Comparison of ENCODE assay signal across 9 cellular contexts in the genomic region with DNA sequence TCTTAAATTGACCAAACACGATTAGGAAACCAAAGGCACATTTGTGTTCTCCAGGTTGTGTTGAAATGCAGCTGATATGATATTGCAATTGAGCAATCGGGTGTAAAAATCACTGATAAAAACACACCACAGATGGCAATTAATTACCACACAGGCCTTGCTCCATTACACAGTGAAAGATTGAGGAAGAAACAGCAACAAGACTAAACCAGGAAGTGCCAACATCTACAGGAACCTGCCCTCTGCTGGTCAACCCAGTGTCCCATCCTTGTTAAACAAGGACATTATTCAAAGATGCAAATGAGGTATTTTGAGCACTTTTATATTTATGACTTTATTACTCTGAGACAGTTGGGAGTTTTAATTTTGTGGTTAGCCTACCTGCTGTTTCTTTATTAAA.
DNase-seq lines count a peak whose midpoint lies in the region; ATAC-seq, FAIRE-seq and TF ChIP-seq lines count a peak whose summit lies in the region.
"Had no signal": no experiment of that assay in that cellular context is flagged by ENCODE, and none has a peak within 500 bp of the region (broad histone marks: within the 10 kb centered on the region; RNA-seq: fewer than 3 reads in every experiment).

No MANE protein-coding gene starts in this region.

- 77% methylated on average over 2 of the region's 2 CpGs for WGBS in liver
- 14% methylated on average over 2 of the region's 2 CpGs for WGBS in HepG2 (ENCODE audit: low lambda C conversion rate)

- intact Hi-C loops in HepG2 (cut with micrococcal nuclease; ENCODE audit: unreplicated experiment), result no loop called here

- H3K4me3 ChIP-seq in liver (ENCODE audit: low read depth in 1 of 3, low read length in 3 of 3) (no peak overlapping the region), HepG2 (replicated peaks in 1 of 3; ENCODE audit: insufficient read depth in 1 of 3, low read depth in 2 of 3, low read length in 3 of 3) (no peak overlapping the region), OCI-LY1 (ENCODE audit: low read depth, low read length, poor library complexity, severe bottlenecking) (no peak overlapping the region), fibroblast of pulmonary artery (replicated peaks; ENCODE audit: low read depth, low read length) (no peak overlapping the region)
- H3K4me3 ChIP-seq: skin epidermis had no signal

- TF ChIP-seq POLR2A in HepG2 (IDR thresholded peaks at IDR 0.05; ENCODE audit: insufficient read depth in 1 of 2, low read depth in 2 of 2, low read length in 2 of 2), result no peak

- no peak for DNase-seq in HepG2 (ENCODE audit: low spot score)
- DNase-seq in fibroblast of pulmonary artery (ENCODE audit: low read depth), result peak; percentile 56
- no peak for DNase-seq in type B pancreatic cell (ENCODE audit: extremely low spot score, unreplicated experiment)
- no peak for DNase-seq in DMS79 treated with DMSO at 0.1 percent for 48 hours (lab: John Stamatoyannopoulos, UW)
- DNase-seq in central memory CD4-positive, alpha-beta T cell, result no peak

- H3K27me3 Mint-ChIP-seq in type B pancreatic cell, result no peaks in the 10 kb centered on the region

- TF ChIP-seq RAD21 in liver (IDR thresholded peaks at IDR 0.05) (peak; percentile 43 to 67), HepG2 (CRISPR knock-in tag; IDR thresholded peaks at IDR 0.05) (no peak)

- H3K36me3 Mint-ChIP-seq in type B pancreatic cell, result no peaks in the 10 kb centered on the region

- CTCF ChIA-PET in HepG2 (lab: Yijun Ruan, JAX; ENCODE audit: low intra/inter-chr PET ratio, low total read pairs), result no interaction called here

- H3K4me3 Mint-ChIP-seq in type B pancreatic cell, result no peak overlapping the region

- TF ChIP-seq EP300 in HepG2 (IDR thresholded peaks at IDR 0.05; ENCODE audit: low read depth in 2 of 2, low read length in 2 of 2) (no peak), HepG2 (CRISPR knock-in tag; IDR thresholded peaks at IDR 0.05; ENCODE audit: borderline replicate concordance) (no peak)

- H3K9me3 ChIP-seq in liver (ENCODE audit: control insufficient read depth in 4 of 4, low read length in 3 of 4), result no peaks in the 10 kb centered on the region
- peaks cover 93% of the 10 kb centered on the region for H3K9me3 ChIP-seq in HepG2 (ENCODE audit: low read length)
- no peaks in the 10 kb centered on the region for H3K9me3 ChIP-seq in OCI-LY1 (ENCODE audit: low read length)

- TF ChIP-seq CTCF in liver (IDR thresholded peaks at IDR 0.05; ENCODE audit: low read depth, low read length, missing input control) (peak; percentile 35), HepG2 (CRISPR knock-in tag; IDR thresholded peaks at IDR 0.05) (no peak), OCI-LY1 (IDR thresholded peaks at IDR 0.05; ENCODE audit: low read length) (peak; percentile 69), fibroblast of pulmonary artery (IDR thresholded peaks at IDR 0.05; ENCODE audit: low read length, missing control alignments) (peak; percentile 58), type B pancreatic cell (conservative IDR thresholded peaks at IDR 0.05) (peak; percentile 67)

- H3K27ac Mint-ChIP-seq in type B pancreatic cell, result no peak overlapping the region

- H3K79me2 ChIP-seq in HepG2 (ENCODE audit: insufficient read depth, low read length), result no peaks in the 10 kb centered on the region
- no peaks in the 10 kb centered on the region for H3K79me2 ChIP-seq in OCI-LY1 (ENCODE audit: insufficient read depth, low read length)

- no peaks in the 10 kb centered on the region for H3K4me1 Mint-ChIP-seq in type B pancreatic cell (ENCODE audit: unreplicated experiment)

- no peaks in the 10 kb centered on the region for H3K9me2 ChIP-seq in OCI-LY1 (ENCODE audit: low read depth, low read length)

- no peak overlapping the region for H3K27ac ChIP-seq in liver (ENCODE audit: low read depth in 1 of 2, low read length in 2 of 2)
- no peak overlapping the region for H3K27ac ChIP-seq in HepG2 (ENCODE audit: extremely low read length, insufficient read depth, low read length)
- no peak overlapping the region for H3K27ac ChIP-seq in OCI-LY1 (ENCODE audit: low read depth, low read length, poor library complexity, severe bottlenecking)
- H3K27ac ChIP-seq: skin epidermis had no signal

- H2AFZ ChIP-seq in HepG2 (ENCODE audit: low read length) (no peak overlapping the region), OCI-LY1 (ENCODE audit: low read length) (peak overlapping the region; percentile 96; the same call in 1 of the 2 replicates)

- no peaks in the 10 kb centered on the region for H3K27me3 ChIP-seq in liver (ENCODE audit: control insufficient read depth in 4 of 4, insufficient read depth in 4 of 4, low read length in 3 of 4)
- H3K27me3 ChIP-seq in HepG2 (ENCODE audit: control insufficient read depth in 1 of 2, insufficient read depth in 2 of 2, low read length in 2 of 2), result no peaks in the 10 kb centered on the region
- no peaks in the 10 kb centered on the region for H3K27me3 ChIP-seq in OCI-LY1 (ENCODE audit: insufficient read depth, low read length)

- H3K4me2 ChIP-seq in HepG2 (ENCODE audit: low read depth, low read length), result no peak overlapping the region
- H3K4me2 ChIP-seq in OCI-LY1 (ENCODE audit: low read length), result no peak overlapping the region

- H3K9me3 Mint-ChIP-seq in type B pancreatic cell, result no peaks in the 10 kb centered on the region

- H4K20me1 ChIP-seq in HepG2 (ENCODE audit: insufficient read depth, low read length) (no peaks in the 10 kb centered on the region), OCI-LY1 (ENCODE audit: insufficient read depth, low read length) (no peaks in the 10 kb centered on the region)

- no peak overlapping the region for H3K9ac ChIP-seq in liver (ENCODE audit: low read depth in 1 of 2, low read length in 2 of 2)
- H3K9ac ChIP-seq in HepG2 (ENCODE audit: insufficient read depth, low read depth, low read length), result no peak overlapping the region
- no peak overlapping the region for H3K9ac ChIP-seq in OCI-LY1 (ENCODE audit: low read length)

- H3K36me3 ChIP-seq in liver (ENCODE audit: control insufficient read depth in 4 of 4, insufficient read depth in 3 of 4, low read depth in 1 of 4, low read length in 3 of 4) (no peaks in the 10 kb centered on the region), HepG2 (replicated peaks in 1 of 2; ENCODE audit: control insufficient read depth in 1 of 2, insufficient read depth in 2 of 2, low read length in 2 of 2) (no peaks in the 10 kb centered on the region), OCI-LY1 (ENCODE audit: insufficient read depth, low read length) (no peaks in the 10 kb centered on the region)

- BruUV-seq in HepG2 (replicated peaks; lab: Mats Ljungman, UMichigan), result no TSS peak

- H3K4me1 ChIP-seq in liver (ENCODE audit: control insufficient read depth in 4 of 4, insufficient read depth in 4 of 4, low read length in 3 of 4), result no peaks in the 10 kb centered on the region
- no peaks in the 10 kb centered on the region for H3K4me1 ChIP-seq in HepG2 (ENCODE audit: insufficient read depth, low read length)
- no peaks in the 10 kb centered on the region for H3K4me1 ChIP-seq in OCI-LY1 (ENCODE audit: insufficient read depth, low read length, severe bottlenecking)

- POLR2A ChIA-PET in HepG2 (lab: Yijun Ruan, JAX), result no interaction called here

- H3F3A ChIP-seq in OCI-LY1 (ENCODE audit: insufficient read depth, low read length), result no peaks in the 10 kb centered on the region

- ATAC-seq in HepG2, result no peak
- no peak for ATAC-seq in GM19395 (IDR thresholded peaks at IDR 0.05; ENCODE audit: unreplicated experiment)

- in situ Hi-C loops in HepG2 (cut with HindIII; ENCODE audit: extremely low pct_ligation_motif_present, low pct_unique_long_range_greater_than_20kb), result no loop called here

- no peak for FAIRE-seq in HepG2 (lab: Jason Lieb, UNC)

TF ChIP-seq in liver, 16 proteins besides CTCF, POLR2A, EP300 and RAD21 (continues in another document):
- TF ChIP-seq HNF4A (conservative IDR thresholded peaks at IDR 0.05) (no peak), SP1 (IDR thresholded peaks at IDR 0.05) (no peak), YY1 (IDR thresholded peaks at IDR 0.05) (no peak), RXRA (IDR thresholded peaks at IDR 0.05) (no peak), EGR1 (IDR thresholded peaks at IDR 0.05; ENCODE audit: low read depth in 2 of 2) (no peak), HNF4G (IDR thresholded peaks at IDR 0.05) (no peak), FOXA1 (IDR thresholded peaks at IDR 0.05) (no peak), TAF1 (conservative IDR thresholded peaks at IDR 0.05) (no peak), GABPA (IDR thresholded peaks at IDR 0.05 in 1 of 2, conservative IDR thresholded peaks at IDR 0.05 in 1 of 2) (no peak)
- TF ChIP-seq, protein P1, sequence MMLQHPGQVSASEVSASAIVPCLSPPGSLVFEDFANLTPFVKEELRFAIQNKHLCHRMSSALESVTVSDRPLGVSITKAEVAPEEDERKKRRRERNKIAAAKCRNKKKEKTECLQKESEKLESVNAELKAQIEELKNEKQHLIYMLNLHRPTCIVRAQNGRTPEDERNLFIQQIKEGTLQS (IDR thresholded peaks at IDR 0.05), result no peak

TF ChIP-seq in HepG2, 621 proteins besides CTCF, POLR2A, EP300 and RAD21:
- no peak for TF ChIP-seq ZNF33A (CRISPR knock-in tag; IDR thresholded peaks at IDR 0.05; ENCODE audit: borderline replicate concordance)
